In the genomic region with DNA sequence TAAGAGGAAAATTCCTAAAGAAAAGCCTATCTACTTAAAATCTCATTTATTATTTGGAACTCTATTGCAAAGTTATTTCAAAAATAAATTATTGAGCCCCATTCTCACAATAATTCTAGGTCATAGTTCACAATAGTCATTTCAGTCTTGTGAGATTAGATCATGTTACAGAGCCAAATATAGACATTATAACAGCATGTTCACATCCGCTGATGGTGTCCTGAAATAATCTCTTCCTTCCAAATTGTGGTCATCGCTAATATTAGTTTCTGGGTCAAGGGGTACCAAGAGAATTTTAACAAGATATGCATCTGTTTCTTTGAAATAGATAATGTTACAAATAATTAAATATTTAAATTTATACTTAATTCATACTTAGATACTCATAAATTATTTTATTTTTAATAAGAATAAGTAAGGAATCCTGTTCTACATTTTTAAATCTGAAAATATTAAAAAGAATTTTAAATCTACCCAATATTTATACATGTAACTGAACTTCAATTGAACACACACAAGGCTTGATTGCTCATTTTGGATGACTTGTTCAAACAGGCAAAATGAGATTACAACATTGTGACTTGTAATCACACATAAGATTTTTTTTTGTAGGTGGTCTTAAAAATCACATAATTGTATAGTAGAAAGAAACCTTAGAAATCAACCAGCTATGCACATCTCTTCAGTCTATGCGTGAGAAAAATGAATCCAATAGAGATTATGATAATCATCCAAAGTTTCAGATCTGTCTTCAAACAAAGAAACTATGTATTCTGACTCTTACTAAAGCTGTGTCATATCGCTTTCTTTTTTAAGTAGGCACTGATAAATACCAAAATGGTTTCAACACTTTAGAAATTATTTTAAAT, we compare ENCODE assay signal across 12 cellular contexts. TPM values are rescaled to one million over a fixed set of nuclear protein-coding genes. Genes with fewer than 3 reads are reported as not detected.
DNase-seq lines count a peak whose midpoint lies in the region; ATAC-seq and TF ChIP-seq lines count a peak whose summit lies in the region.
"Had no signal": no experiment of that assay in that cellular context is flagged by ENCODE, and none has a peak within 500 bp of the region (broad histone marks: within the 10 kb centered on the region; RNA-seq: fewer than 3 reads in every experiment).

No MANE protein-coding gene starts in this region.

- DNase-seq in SK-MEL-5 (ENCODE audit: low read depth, low spot score) (peak; percentile 75), fibroblast of pulmonary artery (ENCODE audit: low read depth) (peak; percentile 77), myocyte (ENCODE audit: low read depth) (peak; percentile 91), pons (ENCODE audit: low spot score) (no peak), H4 (ENCODE audit: low spot score) (no peak), middle frontal gyrus (ENCODE audit: extremely low spot score, low spot score) (no peak)
- DNase-seq: activated CD4-positive, alpha-beta T cell treated with anti-CD3 and anti-CD28 coated beads, Interleukin-2, amount 50 U/mL, for 1 hour; stimulated activated CD4-positive, alpha-beta T cell treated with anti-CD3 and anti-CD28 coated beads, Interleukin-12 subunit alpha, Interleukin-12 subunit beta, amount 100 ng/mL, for 4 hours had no signal

- H3K27ac ChIP-seq in BLaER1 treated with 17β-estradiol and CSF1 and Interleukin-3, amounts not matched to agents 10 nM and 100 nM, result peak overlapping the region in 2 of 11 experiments; percentile 26 to 52; a peak in 5 of 22 replicates

- no peaks in the 10 kb centered on the region for H3K36me3 ChIP-seq in BLaER1 treated with 17β-estradiol and CSF1 and Interleukin-3, amounts not matched to agents 10 nM and 100 nM

- in situ Hi-C loops in SK-MEL-5 (cut with HindIII; ENCODE audit: low pct_unique_long_range_greater_than_20kb, low sequenced_read_pairs), result no loop called here

- no peak for TF ChIP-seq CTCF in fibroblast of pulmonary artery (IDR thresholded peaks at IDR 0.05; ENCODE audit: low read length, missing control alignments)

- H4K20me1 ChIP-seq in BLaER1 treated with 17β-estradiol and CSF1 and Interleukin-3, amounts not matched to agents 10 nM and 100 nM, result no peaks in the 10 kb centered on the region

- no peak overlapping the region for H3K9ac ChIP-seq in BLaER1 treated with 17β-estradiol and CSF1 and Interleukin-3, amounts not matched to agents 10 nM and 100 nM

- H3K4me2 ChIP-seq in BLaER1 treated with 17β-estradiol and CSF1 and Interleukin-3, amounts not matched to agents 10 nM and 100 nM, result peak overlapping the region; percentile 7 to 49 (median 37); a peak in 14 of 22 replicates

- peaks cover 4 to 18% (median 14%) of the 10 kb centered on the region in 10 experiments; a peak in 16 of 20 replicates for H3K4me1 ChIP-seq in BLaER1 treated with 17β-estradiol and CSF1 and Interleukin-3, amounts not matched to agents 10 nM and 100 nM

- ATAC-seq in HG02884 (IDR thresholded peaks at IDR 0.05; ENCODE audit: unreplicated experiment), result no peak
- ATAC-seq: activated naive CD4-positive, alpha-beta T cell treated with anti-CD3 and anti-CD28 coated beads, Interleukin-2, amount 50 U/mL, for 72 hours had no signal

- no peaks in the 10 kb centered on the region for H3K27me3 ChIP-seq in BLaER1 treated with 17β-estradiol and CSF1 and Interleukin-3, amounts not matched to agents 10 nM and 100 nM

- H3K9me3 ChIP-seq in BLaER1 treated with 17β-estradiol and CSF1 and Interleukin-3, amounts not matched to agents 10 nM and 100 nM (replicated peaks in 1 of 11), result no peaks in the 10 kb centered on the region

- no peak overlapping the region for H3K4me3 ChIP-seq in BLaER1 treated with 17β-estradiol and CSF1 and Interleukin-3, amounts not matched to agents 10 nM and 100 nM
- H3K4me3 ChIP-seq in fibroblast of pulmonary artery (replicated peaks; ENCODE audit: low read depth, low read length), result no peak overlapping the region

RNA-seq across cellular contexts. Expression of gene GNAT3, which starts 13.1 kb away (rescaled TPM):
- total RNA-seq in SK-MEL-5 (2014; rRNA removed; shearing (Covaris generic)), result not detected in 2 replicates
- polyA plus RNA-seq in SK-MEL-5 (2015; cell fraction: cytosol; rRNA removed), result not detected in 2 replicates
- polyA plus RNA-seq in SK-MEL-5 (2015; cell fraction: nucleus; rRNA removed), result not detected in 2 replicates
- not detected in 2 replicates for total RNA-seq in myocyte
- polyA plus RNA-seq in myocyte (2012), result not detected
- 0.08 TPM in 1 of 2 replicates, not detected in the other for total RNA-seq in H4 (2014; rRNA removed; shearing (Covaris generic))
- total RNA-seq: activated naive CD4-positive, alpha-beta T cell treated with anti-CD3 and anti-CD28 coated beads, Interleukin-2, amount 50 U/mL, for 72 hours; lower leg skin had no signal

Comparison
In these comparisons a context has a peak if more than half of its experiments do, and no peak if none do; other contexts are left out.
1. DNase-seq: peak in SK-MEL-5 (single experiment), fibroblast of pulmonary artery (single experiment) and myocyte (single experiment); none in pons (single experiment), H4 (single experiment) and middle frontal gyrus (single experiment).